ENCODE assay signal across 8 cellular contexts in genomic region chr3:4994144-4994730, GRCh38. TPM values are rescaled to one million over a fixed set of nuclear protein-coding genes. Genes with fewer than 3 reads are reported as not detected.
DNase-seq lines count a peak whose midpoint lies in the region; ATAC-seq and TF ChIP-seq lines count a peak whose summit lies in the region.

No MANE protein-coding gene starts in this region.

- POLR2A ChIA-PET in naive thymus-derived CD4-positive, alpha-beta T cell (lab: Charles Lee), result no interaction called here

- DNase-seq in HT1080 (ENCODE audit: low read depth), result peak; percentile 82
- DNase-seq in body of pancreas, result peak in 1 of 4 donors; percentile 6
- peak in 1 of 9 donors; percentile 18 for DNase-seq in naive thymus-derived CD4-positive, alpha-beta T cell
- DNase-seq in stimulated activated CD4-positive, alpha-beta T cell treated with anti-CD3 and anti-CD28 coated beads, Interleukin-4, amount 100 ng/mL, for 24 hours, result no peak
- DNase-seq in midbrain (lab: John Stamatoyannopoulos, UW), result no peak
- no peak for DNase-seq in stimulated activated naive CD4-positive, alpha-beta T cell (lab: John Stamatoyannopoulos, UW)

- no peaks in the 10 kb centered on the region for H3K27me3 Mint-ChIP-seq in naive thymus-derived CD4-positive, alpha-beta T cell

- peaks cover 48% of the 10 kb centered on the region for H3K4me1 ChIP-seq in ACC112 (ENCODE audit: control insufficient read depth, insufficient read depth, low read length, unreplicated experiment)
- peaks cover 8% of the 10 kb centered on the region for H3K4me1 ChIP-seq in body of pancreas
- H3K4me1 ChIP-seq in naive thymus-derived CD4-positive, alpha-beta T cell (ENCODE audit: control insufficient read depth in 2 of 2, insufficient read depth in 2 of 2, low read length in 2 of 2), result no peaks in the 10 kb centered on the region

- no peaks in the 10 kb centered on the region for H3K36me3 Mint-ChIP-seq in naive thymus-derived CD4-positive, alpha-beta T cell

- no peak for TF ChIP-seq POLR2A in body of pancreas (IDR thresholded peaks at IDR 0.05)

- H3K27me3 ChIP-seq in ACC112 (ENCODE audit: insufficient read depth, low read length) (no peaks in the 10 kb centered on the region), body of pancreas (no peaks in the 10 kb centered on the region)
- H3K27me3 ChIP-seq in naive thymus-derived CD4-positive, alpha-beta T cell (ENCODE audit: control insufficient read depth in 2 of 2, insufficient read depth in 2 of 2, low read length in 2 of 2), result no peaks in the 10 kb centered on the region

- TF ChIP-seq CTCF in body of pancreas (IDR thresholded peaks at IDR 0.05), result no peak

- H3K4me1 Mint-ChIP-seq in naive thymus-derived CD4-positive, alpha-beta T cell, result peaks cover 0 to 38% (median 0%) of the 10 kb centered on the region in 7 donors

- H3K4me3 Mint-ChIP-seq in naive thymus-derived CD4-positive, alpha-beta T cell, result no peak overlapping the region

- no peaks in the 10 kb centered on the region for H3K9me3 ChIP-seq in body of pancreas
- H3K9me3 ChIP-seq in naive thymus-derived CD4-positive, alpha-beta T cell (ENCODE audit: control insufficient read depth in 2 of 3, low read length in 3 of 3), result no peaks in the 10 kb centered on the region

- intact Hi-C loops in body of pancreas (cut with DNase I), result no loop called here
- intact Hi-C loops in naive thymus-derived CD4-positive, alpha-beta T cell (cut with micrococcal nuclease), result no loop called here

- ATAC-seq in body of pancreas, result peak; percentile 39
- peak; percentile 54 for ATAC-seq in naive thymus-derived CD4-positive, alpha-beta T cell
- no peak for ATAC-seq in GM18519 (IDR thresholded peaks at IDR 0.05; ENCODE audit: low FRiP score, unreplicated experiment)

- H3K79me2 ChIP-seq in ACC112 (ENCODE audit: control insufficient read depth, insufficient read depth, low read length, unreplicated experiment), result no peaks in the 10 kb centered on the region

- H3K36me3 ChIP-seq in ACC112 (ENCODE audit: insufficient read depth, low read length) (no peaks in the 10 kb centered on the region), body of pancreas (replicated peaks in 1 of 2; ENCODE audit: insufficient read depth in 1 of 2, low read depth in 2 of 2) (no peaks in the 10 kb centered on the region)
- no peaks in the 10 kb centered on the region for H3K36me3 ChIP-seq in naive thymus-derived CD4-positive, alpha-beta T cell (ENCODE audit: control insufficient read depth in 2 of 3, insufficient read depth in 3 of 3, low read length in 3 of 3)

- peak overlapping the region in 1 of 9 donors; percentile 15 for H3K27ac Mint-ChIP-seq in naive thymus-derived CD4-positive, alpha-beta T cell

- CTCF ChIA-PET in naive thymus-derived CD4-positive, alpha-beta T cell (lab: Charles Lee), result no interaction called here

- peak overlapping the region; percentile 98 for H3K27ac ChIP-seq in ACC112 (ENCODE audit: low read depth, low read length)
- H3K27ac ChIP-seq in body of pancreas, result peak overlapping the region in 3 of 4 donors; percentile 34 to 77 (median 47)
- H3K27ac ChIP-seq in naive thymus-derived CD4-positive, alpha-beta T cell (ENCODE audit: low read depth, low read length), result no peak overlapping the region

- H3K9me3 Mint-ChIP-seq in naive thymus-derived CD4-positive, alpha-beta T cell, result no peaks in the 10 kb centered on the region

- no peak overlapping the region for H2AFZ ChIP-seq in ACC112 (ENCODE audit: low read length, unreplicated experiment)

- no peak overlapping the region for H3K4me3 ChIP-seq in ACC112 (ENCODE audit: low read depth, low read length)
- H3K4me3 ChIP-seq in body of pancreas, result no peak overlapping the region
- no peak overlapping the region for H3K4me3 ChIP-seq in naive thymus-derived CD4-positive, alpha-beta T cell (ENCODE audit: low read length)

RNA-seq across cellular contexts. Expression of gene BHLHE40, which starts 15.0 kb away (rescaled TPM):
- 14.1 and 19.2 TPM in 2 replicates for total RNA-seq in HT1080 (2014; rRNA removed; shearing (Covaris generic))
- polyA plus RNA-seq in HT1080 (2015; cell fraction: cytosol; rRNA removed), result 42.3 and 51.3 TPM in 2 replicates
- 85.2 and 104 TPM in 2 replicates for polyA plus RNA-seq in HT1080 (2015; cell fraction: nucleus; rRNA removed)
- total RNA-seq in body of pancreas, result 10 to 100 TPM; 28.5 to 30.3 TPM
- 100 to 1,000 TPM in 2 of 5 experiments, 10 to 100 TPM in 1, 1 to 10 TPM in 2; 3.9 to 383 (median 71.2) TPM for total RNA-seq in naive thymus-derived CD4-positive, alpha-beta T cell
- polyA plus RNA-seq in naive thymus-derived CD4-positive, alpha-beta T cell, result 1 to 10 TPM in 1 of 2 donors, under 1 TPM in 1; 0.82 to 3.1 TPM
